Comparison of ENCODE assay signal across 1 cellular context in the genomic region with DNA sequence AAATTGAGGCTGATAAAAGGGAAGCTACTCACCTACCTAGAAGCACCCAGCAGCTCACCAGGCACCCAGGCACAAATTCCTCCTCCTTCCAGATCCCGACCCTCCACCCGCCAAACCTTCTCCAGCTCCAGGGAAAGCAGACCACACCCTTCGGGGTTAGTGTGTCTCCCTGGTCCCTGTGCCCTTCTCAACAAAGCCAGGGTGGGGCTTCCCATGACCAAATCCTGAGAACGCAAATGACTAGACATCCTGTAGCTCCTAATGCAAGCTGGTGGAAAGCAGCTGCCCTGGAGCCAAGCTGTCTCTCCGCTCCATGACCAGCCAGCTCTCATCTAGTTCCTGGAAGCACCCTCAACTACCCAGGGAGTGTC.
TF ChIP-seq lines count a peak whose summit lies in the region.

No MANE protein-coding gene starts in this region.

TF ChIP-seq in WTC11, 78 proteins besides CTCF, POLR2A, EP300 and RAD21 (continued from another document):
- TF ChIP-seq, protein P1, sequence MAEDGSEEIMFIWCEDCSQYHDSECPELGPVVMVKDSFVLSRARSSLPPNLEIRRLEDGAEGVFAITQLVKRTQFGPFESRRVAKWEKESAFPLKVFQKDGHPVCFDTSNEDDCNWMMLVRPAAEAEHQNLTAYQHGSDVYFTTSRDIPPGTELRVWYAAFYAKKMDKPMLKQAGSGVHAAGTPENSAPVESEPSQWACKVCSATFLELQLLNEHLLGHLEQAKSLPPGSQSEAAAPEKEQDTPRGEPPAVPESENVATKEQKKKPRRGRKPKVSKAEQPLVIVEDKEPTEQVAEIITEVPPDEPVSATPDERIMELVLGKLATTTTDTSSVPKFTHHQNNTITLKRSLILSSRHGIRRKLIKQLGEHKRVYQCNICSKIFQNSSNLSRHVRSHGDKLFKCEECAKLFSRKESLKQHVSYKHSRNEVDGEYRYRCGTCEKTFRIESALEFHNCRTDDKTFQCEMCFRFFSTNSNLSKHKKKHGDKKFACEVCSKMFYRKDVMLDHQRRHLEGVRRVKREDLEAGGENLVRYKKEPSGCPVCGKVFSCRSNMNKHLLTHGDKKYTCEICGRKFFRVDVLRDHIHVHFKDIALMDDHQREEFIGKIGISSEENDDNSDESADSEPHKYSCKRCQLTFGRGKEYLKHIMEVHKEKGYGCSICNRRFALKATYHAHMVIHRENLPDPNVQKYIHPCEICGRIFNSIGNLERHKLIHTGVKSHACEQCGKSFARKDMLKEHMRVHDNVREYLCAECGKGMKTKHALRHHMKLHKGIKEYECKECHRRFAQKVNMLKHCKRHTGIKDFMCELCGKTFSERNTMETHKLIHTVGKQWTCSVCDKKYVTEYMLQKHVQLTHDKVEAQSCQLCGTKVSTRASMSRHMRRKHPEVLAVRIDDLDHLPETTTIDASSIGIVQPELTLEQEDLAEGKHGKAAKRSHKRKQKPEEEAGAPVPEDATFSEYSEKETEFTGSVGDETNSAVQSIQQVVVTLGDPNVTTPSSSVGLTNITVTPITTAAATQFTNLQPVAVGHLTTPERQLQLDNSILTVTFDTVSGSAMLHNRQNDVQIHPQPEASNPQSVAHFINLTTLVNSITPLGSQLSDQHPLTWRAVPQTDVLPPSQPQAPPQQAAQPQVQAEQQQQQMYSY (CRISPR knock-in tag; IDR thresholded peaks at IDR 0.05), result peak; percentile 79
- no peak for TF ChIP-seq FOXP4 (CRISPR knock-in tag; IDR thresholded peaks at IDR 0.05)
- no peak for TF ChIP-seq ZNF263 (CRISPR knock-in tag; IDR thresholded peaks at IDR 0.05; ENCODE audit: low read depth)
- no peak for TF ChIP-seq TP53 (CRISPR knock-in tag; IDR thresholded peaks at IDR 0.05)
- no peak for TF ChIP-seq FOXP1 (CRISPR knock-in tag; IDR thresholded peaks at IDR 0.05; ENCODE audit: borderline replicate concordance)
